ENCODE assay signal across 8 cellular contexts in the genomic region with DNA sequence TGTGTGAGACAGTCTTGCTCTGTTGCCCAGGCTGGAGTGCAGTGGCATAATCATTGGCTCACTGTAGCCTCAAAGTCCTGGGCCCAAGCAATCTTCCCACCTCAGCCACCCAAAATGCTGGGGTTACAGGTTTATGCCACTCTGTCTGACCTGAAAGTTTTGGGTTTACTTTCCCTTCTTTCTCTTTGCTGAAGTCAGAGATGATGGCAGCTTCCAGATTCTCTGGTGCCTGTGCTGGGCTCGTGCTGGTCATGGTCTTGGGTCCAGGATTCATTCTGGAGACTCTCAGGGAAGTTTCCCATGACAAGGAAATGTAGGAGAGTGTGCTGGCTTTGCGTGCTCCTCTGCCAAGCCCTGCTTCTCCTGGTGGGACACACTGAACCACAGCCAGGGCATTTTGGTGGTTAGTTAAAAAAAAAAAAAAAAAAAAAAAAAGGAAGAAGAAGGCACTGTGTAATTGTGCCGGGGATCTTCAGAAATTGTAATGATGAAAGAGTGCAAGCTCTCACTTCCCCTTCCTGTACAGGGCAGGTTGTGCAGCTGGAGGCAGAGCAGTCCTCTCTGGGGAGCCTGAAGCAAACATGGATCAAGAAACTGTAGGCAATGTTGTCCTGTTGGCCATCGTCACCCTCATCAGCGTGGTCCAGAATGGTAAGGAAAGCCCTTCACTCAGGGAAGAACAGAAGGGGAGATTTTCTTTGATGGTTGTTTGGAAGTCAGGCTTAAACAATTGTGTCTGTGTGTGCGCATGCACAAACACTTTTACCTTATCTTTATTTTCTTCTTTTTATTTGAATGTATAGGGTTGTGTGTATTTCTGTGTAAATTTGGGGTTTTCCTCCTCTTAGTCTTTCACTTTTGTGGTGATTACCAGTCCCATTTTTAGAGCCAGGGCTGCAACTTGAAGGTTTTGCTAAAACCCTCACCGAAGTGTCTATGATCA. TPM values are rescaled to one million over a fixed set of nuclear protein-coding genes. Genes with fewer than 3 reads are reported as not detected.
DNase-seq lines count a peak whose midpoint lies in the region; ATAC-seq, FAIRE-seq and TF ChIP-seq lines count a peak whose summit lies in the region.

A gene (plus strand): TSS at position 519 of the 943 bp plus-strand sequence. CDS start 63 bp downstream, at position 582.

- FAIRE-seq in GM12892 (lab: Jason Lieb, UNC): peak; percentile 94

- H3K27ac Mint-ChIP-seq in mesothelial cell of epicardium: peak within 1 kb of the TSS; percentile 13

- no peak within 1 kb of the TSS for H3K4me3 Mint-ChIP-seq in mesothelial cell of epicardium

- H3K27me3 Mint-ChIP-seq in mesothelial cell of epicardium (ENCODE audit: low read depth): peaks cover 27% of the 10 kb centered on the region

- H3K4me3 ChIP-seq in Jurkat, Clone E6-1 (ENCODE audit: low read length): peak within 1 kb of the TSS; percentile 54

- no peak for TF ChIP-seq CTCF in mesothelial cell of epicardium (IDR thresholded peaks at IDR 0.05; ENCODE audit: unreplicated experiment)

- DNase-seq in GM12892 (ENCODE audit: insufficient read length): peak; percentile 26
- DNase-seq in Jurkat, Clone E6-1 (ENCODE audit: low read depth, low spot score): peak; percentile 76
- peak; percentile 27 for DNase-seq in activated effector memory CD4-positive, alpha-beta T cell treated with Interleukin-2 at 50 U/mL for 16 hours
- no peak for DNase-seq in mesothelial cell of epicardium (ENCODE audit: low spot score in 2 of 2, unreplicated experiment in 2 of 2)
- no peak for DNase-seq in hippocampal formation (lab: John Stamatoyannopoulos, UW)
- no peak for DNase-seq in COLO668 (lab: John Stamatoyannopoulos, UW; ENCODE audit: unreplicated experiment)
- no peak for DNase-seq in NCI-H345 treated with DMSO at 0.1 percent for 48 hours (lab: John Stamatoyannopoulos, UW; ENCODE audit: unreplicated experiment)

- H3K4me1 Mint-ChIP-seq in mesothelial cell of epicardium: peaks cover 27% of the 10 kb centered on the region

- ATAC-seq in GM21526 (IDR thresholded peaks at IDR 0.05; ENCODE audit: low FRiP score, unreplicated experiment): peak; percentile 68

- no peaks in the 10 kb centered on the region for H3K9me3 Mint-ChIP-seq in mesothelial cell of epicardium

- no peaks in the 10 kb centered on the region for H3K36me3 Mint-ChIP-seq in mesothelial cell of epicardium

- peak; percentile 63; the same call in 1 of the 2 replicates for TF ChIP-seq POLR2A in GM12892 (IDR thresholded peaks at IDR 0.05; ENCODE audit: low read depth, low read length)

RNA-seq across cellular contexts. Expression of the gene that starts here (rescaled TPM):
- 22.0 TPM for polyA plus RNA-seq in GM12892 (2012; ENCODE audit: missing spikeins)
- 149 TPM for polyA plus RNA-seq in Jurkat, Clone E6-1 (2012; ENCODE audit: insufficient read depth, insufficient read length)
- total RNA-seq in mesothelial cell of epicardium: 0.25 TPM in 2 of 3 replicates, not detected in the other

Comparison
In these comparisons a context has a peak if more than half of its experiments do, and no peak if none do; other contexts are left out.
1. DNase-seq: peak in GM12892 (single experiment), Jurkat, Clone E6-1 (single experiment) and activated effector memory CD4-positive, alpha-beta T cell treated with Interleukin-2 at 50 U/mL for 16 hours (single experiment); none in mesothelial cell of epicardium (0 of 2), hippocampal formation (0 of 2), COLO668 (single experiment) and NCI-H345 treated with DMSO at 0.1 percent for 48 hours (single experiment).